In the genomic region with DNA sequence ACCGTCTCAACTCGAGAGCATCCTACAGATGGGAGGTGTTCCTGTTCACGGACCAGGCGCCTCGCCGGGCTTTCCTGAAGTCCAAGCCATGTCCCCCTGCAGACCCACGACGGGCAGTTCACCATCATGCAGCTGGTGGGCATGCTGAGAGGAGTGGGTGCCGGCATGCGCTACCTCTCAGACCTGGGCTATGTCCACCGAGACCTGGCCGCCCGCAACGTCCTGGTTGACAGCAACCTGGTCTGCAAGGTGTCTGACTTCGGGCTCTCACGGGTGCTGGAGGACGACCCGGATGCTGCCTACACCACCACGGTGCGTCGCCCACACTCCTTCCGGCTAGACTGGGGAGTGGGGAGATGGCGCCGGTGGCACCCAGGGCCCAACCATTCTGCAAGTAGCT, we compare ENCODE assay signal across 11 cellular contexts. TPM values are rescaled to one million over a fixed set of nuclear protein-coding genes. Genes with fewer than 3 reads are reported as not detected.
"Had no signal": no experiment of that assay in that cellular context is flagged by ENCODE, and none has a peak within 500 bp of the region (broad histone marks: within the 10 kb centered on the region; RNA-seq: fewer than 3 reads in every experiment).

No MANE protein-coding gene starts in this region.

- H3K9me3 ChIP-seq: HAP-1 had no signal

- H3K4me1 ChIP-seq: HAP-1 had no signal

- H3K27ac Mint-ChIP-seq: HFFc6 had no signal

- H3K36me3 ChIP-seq: HAP-1 had no signal

- H3K4me3 Mint-ChIP-seq: HFFc6 had no signal

- DNase-seq: GM23248, GOT3, H7, HFFc6, IMR-90 had no signal

- H3K9me3 Mint-ChIP-seq: HFFc6 had no signal

- H3K9ac ChIP-seq: GM23248 had no signal

- ATAC-seq: HCT116, K562 had no signal

- H3K27ac ChIP-seq: GM23248, HL-60 had no signal

- H3K4me3 ChIP-seq: GM23248, HAP-1, K562 had no signal

- H2AFZ ChIP-seq: GM23248 had no signal

RNA-seq across cellular contexts. Expression of gene EPHA8, which starts 35.4 kb away (rescaled TPM):
- total RNA-seq: GM23248, HFFc6, HT1080, IMR-90, K562 had no signal
- polyA plus RNA-seq: GM23248, IMR-90, K562 had no signal

RNA-seq across cellular contexts. Expression of gene C1QA, which starts 37.7 kb away (rescaled TPM):
- total RNA-seq: GM23248, H4, H7, HFFc6, HT1080, IMR-90 had no signal
- polyA plus RNA-seq: GM23248, IMR-90, K562 had no signal

RNA-seq across cellular contexts. Expression of gene C1QC, which starts 44.7 kb away (rescaled TPM):
- total RNA-seq: GM23248, H4, H7, HFFc6, HT1080, IMR-90 had no signal
- polyA plus RNA-seq: GM23248, IMR-90, K562 had no signal

RNA-seq across cellular contexts. Expression of gene C1QB, which starts 54.3 kb away (rescaled TPM):
- total RNA-seq: GM23248, H4, H7, HFFc6, HT1080, IMR-90 had no signal
- polyA plus RNA-seq: GM23248, IMR-90, K562 had no signal
